In genomic region chr11:127677813-127678212, GRCh38 we compare ENCODE assay signal across 27 cellular contexts.
"Had no signal": no experiment of that assay in that cellular context is flagged by ENCODE, and none has a peak within 500 bp of the region (broad histone marks: within the 10 kb centered on the region; RNA-seq: fewer than 3 reads in every experiment).

No MANE protein-coding gene starts in this region.

- H3K27ac Mint-ChIP-seq: activated CD4-positive, alpha-beta memory T cell treated with anti-CD3 and anti-CD28 coated beads for 36 hours; activated naive CD4-positive, alpha-beta T cell treated with anti-CD3 and anti-CD28 coated beads, Interleukin-2, amount 10 ng/mL, durations not matched to agents 7 days and 5 days; activated naive CD8-positive, alpha-beta T cell; T-helper 1 cell treated with Interleukin-12 subunit alpha and Interleukin-12 subunit beta and Interleukin-4 antibody, amounts not matched to agents 30 μg/mL and 1 μg/mL, for 36 hours; T-helper 2 cell treated with Interferon-gamma antibody and Interleukin-4, amounts not matched to agents 5 μg/mL and 100 μg/mL, for 36 hours had no signal

- H3K36me3 Mint-ChIP-seq: activated CD4-positive, alpha-beta memory T cell treated with anti-CD3 and anti-CD28 coated beads for 36 hours; activated naive CD4-positive, alpha-beta T cell treated with anti-CD3 and anti-CD28 coated beads, Interleukin-2, amount 10 ng/mL, durations not matched to agents 7 days and 5 days; activated naive CD8-positive, alpha-beta T cell had no signal

- H3K4me1 ChIP-seq: SJCRH30 had no signal

- H3K27me3 Mint-ChIP-seq: activated CD4-positive, alpha-beta memory T cell treated with anti-CD3 and anti-CD28 coated beads for 36 hours; activated naive CD4-positive, alpha-beta T cell treated with anti-CD3 and anti-CD28 coated beads, Interleukin-2, amount 10 ng/mL, durations not matched to agents 7 days and 5 days; central memory CD8-positive, alpha-beta T cell had no signal

- H3K9me3 Mint-ChIP-seq: activated CD4-positive, alpha-beta memory T cell treated with anti-CD3 and anti-CD28 coated beads for 36 hours; activated naive CD4-positive, alpha-beta T cell treated with anti-CD3 and anti-CD28 coated beads, Interleukin-2, amount 10 ng/mL, durations not matched to agents 7 days and 5 days; T-helper 1 cell treated with Interleukin-12 subunit alpha and Interleukin-12 subunit beta and Interleukin-4 antibody, amounts not matched to agents 30 μg/mL and 1 μg/mL, for 36 hours; T-helper 2 cell treated with Interferon-gamma antibody and Interleukin-4, amounts not matched to agents 5 μg/mL and 100 μg/mL, for 36 hours had no signal

- H3K4me2 ChIP-seq: KMS-11 had no signal

- H3K36me3 ChIP-seq: cardiac muscle cell, SJCRH30 had no signal

- H3K27ac ChIP-seq: cardiac muscle cell, KMS-11, SJCRH30, SK-N-MC had no signal

- H3K4me3 ChIP-seq: cardiac muscle cell, SJCRH30, SK-N-MC had no signal

- DNase-seq: activated CD4-positive, alpha-beta memory T cell treated with anti-CD3 and anti-CD28 coated beads for 36 hours; activated CD4-positive, alpha-beta T cell treated with anti-CD3 and anti-CD28 coated beads for 4 hours; activated CD4-positive, alpha-beta T cell treated with anti-CD3 and anti-CD28 coated beads, Interleukin-2, amount 50 U/mL, for 1 hour; activated CD8-positive, alpha-beta memory T cell treated with anti-CD3 and anti-CD28 coated beads, Interleukin-2, amount 50 U/mL, for 4 hours; activated effector memory CD4-positive, alpha-beta T cell treated with Interleukin-2 at 50 U/mL for 16 hours; activated naive CD4-positive, alpha-beta T cell treated with anti-CD3 and anti-CD28 coated beads, Interleukin-2, amount 10 ng/mL, durations not matched to agents 7 days and 5 days; activated T-cell treated with anti-CD3 and anti-CD28 coated beads, Interleukin-2, amount 50 U/mL, for 48 hours; amniotic stem cell; aorta; MM.1S; MV-4-11; NCI-H1092; NCI-H1417 treated with DMSO at 0.1 percent for 48 hours; NCI-H1694 treated with DMSO at 0.1 percent for 48 hours; NCI-H2171 treated with DMSO at 0.1 percent for 48 hours; NCI-H2227 treated with DMSO at 0.1 percent for 48 hours; NCI-H446; NCI-H526 treated with DMSO at 0.1 percent for 48 hours; SHP77; SJCRH30 had no signal

- H3K9ac ChIP-seq: KMS-11 had no signal

- H3K27me3 ChIP-seq: cardiac muscle cell, SJCRH30 had no signal

- H3K9me3 ChIP-seq: SJCRH30 had no signal

- H3K4me1 Mint-ChIP-seq: activated naive CD4-positive, alpha-beta T cell treated with anti-CD3 and anti-CD28 coated beads, Interleukin-2, amount 10 ng/mL, durations not matched to agents 7 days and 5 days; central memory CD8-positive, alpha-beta T cell had no signal

- H3K4me3 Mint-ChIP-seq: activated CD4-positive, alpha-beta memory T cell treated with anti-CD3 and anti-CD28 coated beads for 36 hours; activated naive CD4-positive, alpha-beta T cell treated with anti-CD3 and anti-CD28 coated beads, Interleukin-2, amount 10 ng/mL, durations not matched to agents 7 days and 5 days; activated naive CD8-positive, alpha-beta T cell; central memory CD8-positive, alpha-beta T cell; T-helper 1 cell treated with Interleukin-12 subunit alpha and Interleukin-12 subunit beta and Interleukin-4 antibody, amounts not matched to agents 30 μg/mL and 1 μg/mL, for 36 hours; T-helper 2 cell treated with Interferon-gamma antibody and Interleukin-4, amounts not matched to agents 5 μg/mL and 100 μg/mL, for 36 hours had no signal
